ENCODE assay signal across 13 cellular contexts in genomic region chr17:18159551-18160120, GRCh38. TPM values are rescaled to one million over a fixed set of nuclear protein-coding genes. Genes with fewer than 3 reads are reported as not detected.
A peak's percentile ranks its signal among the peaks of the same experiment; 100 is the strongest.
DNase-seq lines count a peak whose midpoint lies in the region; TF ChIP-seq lines count a peak whose summit lies in the region.
"Had no signal": no experiment of that assay in that cellular context is flagged by ENCODE, and none has a peak within 500 bp of the region (broad histone marks: within the 10 kb centered on the region; RNA-seq: fewer than 3 reads in every experiment).

No MANE protein-coding gene starts in this region.

- H3K36me3 ChIP-seq in fibroblast of lung (ENCODE audit: control insufficient read depth, insufficient read depth, low read length) (no peaks in the 10 kb centered on the region), neuronal stem cell (replicated peaks in 1 of 2; ENCODE audit: control insufficient read depth in 2 of 2, insufficient read depth in 2 of 2, low read length in 2 of 2) (no peaks in the 10 kb centered on the region)

- H3K18ac ChIP-seq in neuronal stem cell (ENCODE audit: low read length): no peak overlapping the region

- no peak overlapping the region for H2BK120ac ChIP-seq in neuronal stem cell (ENCODE audit: low read depth, low read length)

- H3K4me1 ChIP-seq in fibroblast of lung (ENCODE audit: control insufficient read depth, extremely low read depth, insufficient read depth, low read length) (peaks cover 9% of the 10 kb centered on the region), neuronal stem cell (ENCODE audit: control insufficient read depth in 2 of 2, insufficient read depth in 1 of 2, low read depth in 1 of 2, low read length in 2 of 2) (peaks cover 12 to 13% of the 10 kb centered on the region in 2 donors)

- peaks cover 13% of the 10 kb centered on the region for H3K27me3 Mint-ChIP-seq in Calu3 (ENCODE audit: unreplicated experiment)

- H3K9ac ChIP-seq in fibroblast of lung (ENCODE audit: insufficient read depth, low read length) (no peak overlapping the region), neuronal stem cell (ENCODE audit: low read depth, low read length, poor library complexity) (no peak overlapping the region)

- no peaks in the 10 kb centered on the region for H3K9me3 Mint-ChIP-seq in Calu3 (ENCODE audit: low read depth, unreplicated experiment)
- H3K9me3 Mint-ChIP-seq: brain had no signal

- peak overlapping the region; percentile 40 for H2BK15ac ChIP-seq in neuronal stem cell (ENCODE audit: low read length)

- H2BK12ac ChIP-seq in neuronal stem cell (ENCODE audit: low read length): peak overlapping the region; percentile 53

- CTCF ChIA-PET in Calu3 (lab: Charles Lee): no interaction called here

- peak overlapping the region; percentile 43 for H3K4me3 Mint-ChIP-seq in Calu3 (ENCODE audit: low read depth, unreplicated experiment)

- H3K14ac ChIP-seq in neuronal stem cell (ENCODE audit: low read length): no peak overlapping the region

- H3K27ac ChIP-seq in fibroblast of lung (ENCODE audit: insufficient read depth, low read length) (no peak overlapping the region), neuronal stem cell (replicated peaks; ENCODE audit: low read length) (no peak overlapping the region)

- H3K4ac ChIP-seq in neuronal stem cell (ENCODE audit: low read length): no peak overlapping the region

- H3K23ac ChIP-seq in neuronal stem cell (ENCODE audit: low read depth, low read length, poor library complexity): no peak overlapping the region

- H3K79me1 ChIP-seq in neuronal stem cell (ENCODE audit: low read depth, low read length): no peaks in the 10 kb centered on the region

- no CpG with 5 or more reads among the region's 3 CpGs for WGBS in neuronal stem cell (ENCODE audit: extremely low coverage in 2 of 2, insufficient read length in 2 of 2, insufficient replicate concordance in 1 of 2), 2 donors

- H3K9me3 ChIP-seq in fibroblast of lung (ENCODE audit: control insufficient read depth, insufficient read depth, low read depth, low read length): no peaks in the 10 kb centered on the region
- no peaks in the 10 kb centered on the region for H3K9me3 ChIP-seq in neuronal stem cell (replicated peaks in 1 of 2; ENCODE audit: control insufficient read depth in 2 of 2, insufficient read depth in 1 of 2, low read depth in 1 of 2, low read length in 2 of 2)

- DNase-seq in Calu3: no peak
- DNase-seq in RPMI7951 (ENCODE audit: low read depth): peak; percentile 13
- DNase-seq in fibroblast of lung (ENCODE audit: low read depth in 2 of 2): peak; percentile 4 to 24
- no peak for DNase-seq in neuronal stem cell (ENCODE audit: low spot score)
- DNase-seq in hypothalamus (lab: John Stamatoyannopoulos, UW): no peak
- DNase-seq in activated CD8-positive, alpha-beta memory T cell treated with anti-CD3 and anti-CD28 coated beads, Interleukin-2, amount 50 U/mL, for 48 hours: no peak
- no peak for DNase-seq in RPMI8226
- DNase-seq: activated CD8-positive, alpha-beta memory T cell treated with anti-CD3 and anti-CD28 coated beads for 24 hours; DMS79 treated with DMSO at 0.1 percent for 48 hours; GOT3; NCI-H2081; NCI-H774 had no signal

- H2AFZ ChIP-seq in fibroblast of lung (ENCODE audit: low read length): no peak overlapping the region
- H2AFZ ChIP-seq in neuronal stem cell (ENCODE audit: low read length): no peak overlapping the region

- no peak overlapping the region for H2BK5ac ChIP-seq in neuronal stem cell (ENCODE audit: low read length)

- no peaks in the 10 kb centered on the region for H3K27me3 ChIP-seq in fibroblast of lung (ENCODE audit: control insufficient read depth, insufficient read depth, low read length)
- peaks cover 0 to 16% (median 2%) of the 10 kb centered on the region in 3 experiments for H3K27me3 ChIP-seq in neuronal stem cell (ENCODE audit: control insufficient read depth in 3 of 3, insufficient read depth in 3 of 3, low read depth in 1 of 3, low read length in 3 of 3)

- H3K36me3 Mint-ChIP-seq in Calu3 (ENCODE audit: insufficient read depth, unreplicated experiment): peaks cover 10% of the 10 kb centered on the region
- H3K36me3 Mint-ChIP-seq: brain had no signal

- H3K4me2 ChIP-seq in fibroblast of lung (ENCODE audit: extremely low read depth, insufficient read depth, low read length) (no peak overlapping the region), neuronal stem cell (ENCODE audit: insufficient read depth, low read length, poor library complexity, severe bottlenecking) (no peak overlapping the region)

- H4K91ac ChIP-seq in neuronal stem cell (ENCODE audit: low read depth, low read length, poor library complexity): no peak overlapping the region

- H3K4me1 Mint-ChIP-seq in Calu3 (ENCODE audit: low read depth, unreplicated experiment): no peaks in the 10 kb centered on the region

- peak overlapping the region; percentile 56 for H2AK5ac ChIP-seq in neuronal stem cell (ENCODE audit: low read depth, low read length)

- TF ChIP-seq CTCF in Calu3 (IDR thresholded peaks at IDR 0.05; ENCODE audit: unreplicated experiment) (no peak), fibroblast of lung (conservative IDR thresholded peaks at IDR 0.05 in 1 of 2, IDR thresholded peaks at IDR 0.05 in 1 of 2; ENCODE audit: low read depth in 1 of 2, low read length in 2 of 2) (no peak)

- H3K4me3 ChIP-seq in fibroblast of lung (replicated peaks in 1 of 4; ENCODE audit: control extremely low read depth in 1 of 4, insufficient read depth in 1 of 4, low read depth in 3 of 4, low read length in 4 of 4): no peak overlapping the region
- H3K4me3 ChIP-seq in neuronal stem cell (ENCODE audit: low read length in 2 of 2): no peak overlapping the region

- no TSS peak for BruUV-seq in Calu3 (replicated peaks; lab: Mats Ljungman, UMichigan)

- H3K79me2 ChIP-seq in fibroblast of lung (ENCODE audit: control insufficient read depth, insufficient read depth, low read length): no peaks in the 10 kb centered on the region

- no peak overlapping the region for H3K27ac Mint-ChIP-seq in Calu3 (ENCODE audit: unreplicated experiment)

- intact Hi-C loops in Calu3 (cut with micrococcal nuclease; ENCODE audit: unreplicated experiment): no loop called here

- H4K8ac ChIP-seq in neuronal stem cell (ENCODE audit: low read depth, low read length): no peak overlapping the region

- H4K20me1 ChIP-seq in fibroblast of lung (ENCODE audit: control insufficient read depth, extremely low read depth, insufficient read depth, low read length): no peaks in the 10 kb centered on the region

RNA-seq across cellular contexts. Expression of gene ALKBH5, which starts 24.0 kb away (rescaled TPM):
- total RNA-seq in Calu3 (2022): 51.7 and 54.9 TPM in 2 replicates
- 62.8 and 65.1 TPM in 2 replicates for total RNA-seq in RPMI7951 (2014; rRNA removed; shearing (Covaris generic))
- total RNA-seq in fibroblast of lung: 93.7 and 103 TPM in 2 replicates
- polyA plus RNA-seq in fibroblast of lung: 67.7 and 70.3 TPM in 2 replicates
- polyA plus RNA-seq in fibroblast of lung (2012): 42.8 and 48.0 TPM in 2 replicates
- polyA minus RNA-seq in fibroblast of lung (ENCODE audit: low replicate concordance): 127 and 143 TPM in 2 replicates
- polyA plus RNA-seq in neuronal stem cell (2013, experiment 1 of 2): 74.3 TPM
- 79.4 TPM for polyA plus RNA-seq in neuronal stem cell (2013, experiment 2 of 2)

RNA-seq across cellular contexts. Expression of gene MYO15A, which starts 51.1 kb away (rescaled TPM):
- total RNA-seq in Calu3 (2022): 0.38 and 0.76 TPM in 2 replicates
- 0.24 TPM in 1 of 2 replicates, not detected in the other for total RNA-seq in RPMI7951 (2014; rRNA removed; shearing (Covaris generic))
- 0.77 and 2.0 TPM in 2 replicates for total RNA-seq in fibroblast of lung
- 0.42 and 0.55 TPM in 2 replicates for polyA plus RNA-seq in fibroblast of lung
- 0.55 and 1.1 TPM in 2 replicates for polyA plus RNA-seq in fibroblast of lung (2012)
- 1.4 and 16.4 TPM in 2 replicates for polyA minus RNA-seq in fibroblast of lung (ENCODE audit: low replicate concordance)
- 1.3 TPM for polyA plus RNA-seq in neuronal stem cell (2013, experiment 1 of 2)
- 1.4 TPM for polyA plus RNA-seq in neuronal stem cell (2013, experiment 2 of 2)

Comparison
In these comparisons a context has a peak if more than half of its experiments do, and no peak if none do; other contexts are left out.
1. DNase-seq: peak in RPMI7951 (single experiment) and fibroblast of lung (2 of 2); none in Calu3 (single experiment), neuronal stem cell (single experiment), hypothalamus (0 of 51), activated CD8-positive, alpha-beta memory T cell treated with anti-CD3 and anti-CD28 coated beads, Interleukin-2, amount 50 U/mL, for 48 hours (single experiment) and RPMI8226 (single experiment).